1 cellular context compared by ENCODE assay signal in the genomic region with DNA sequence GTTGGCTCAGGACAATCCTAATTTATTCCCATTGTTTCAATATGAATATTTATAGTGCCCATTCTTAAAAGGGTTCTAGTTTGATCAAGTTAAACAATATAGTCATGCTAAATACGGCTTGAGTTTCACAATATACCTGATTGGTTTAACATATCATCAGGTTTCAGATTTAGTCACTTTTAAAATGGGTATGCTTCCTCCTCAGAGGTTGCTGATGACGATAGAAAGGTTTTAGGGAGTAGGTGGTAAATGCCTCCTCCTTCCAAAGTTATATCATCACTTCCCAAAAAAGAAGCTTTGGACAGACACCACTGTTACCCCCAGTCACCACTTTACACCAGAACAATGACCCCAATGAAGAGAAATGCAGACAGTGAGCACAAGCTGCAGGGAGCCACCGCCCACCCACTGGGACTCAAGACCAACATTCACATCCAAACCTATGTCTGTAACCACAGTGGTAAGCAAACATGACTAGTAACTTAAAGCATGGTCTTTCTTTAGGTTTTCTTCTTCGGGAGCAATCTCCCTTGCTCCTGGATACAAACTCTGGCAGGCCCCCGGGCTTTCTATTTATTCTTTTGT.
A peak's percentile ranks its signal among the peaks of the same experiment; 100 is the strongest.
TF ChIP-seq lines count a peak whose summit lies in the region.

No MANE protein-coding gene starts in this region.

TF ChIP-seq in GM12878, 131 proteins besides CTCF, POLR2A, EP300 and RAD21 (continued from another document and continues in another):
- TF ChIP-seq JUNB (IDR thresholded peaks at IDR 0.05) (peak; percentile 75), TAF1 (IDR thresholded peaks at IDR 0.05; ENCODE audit: borderline replicate concordance, low read depth, low read length) (no peak), TCF7 (IDR thresholded peaks at IDR 0.05; ENCODE audit: borderline replicate concordance) (no peak), NFYA (IDR thresholded peaks at IDR 0.05; ENCODE audit: borderline replicate concordance, low read depth, low read length) (no peak), TBL1XR1 (IDR thresholded peaks at IDR 0.05; ENCODE audit: low read depth, low read length) (no peak), SMARCA5 (IDR thresholded peaks at IDR 0.05) (no peak), RELA (IDR thresholded peaks at IDR 0.05; ENCODE audit: borderline replicate concordance, partially characterized antibody) (no peak), WRNIP1 (IDR thresholded peaks at IDR 0.05; ENCODE audit: borderline replicate concordance, low read depth, low read length) (no peak), ZNF622 (IDR thresholded peaks at IDR 0.05) (no peak), IRF4 (IDR thresholded peaks at IDR 0.05; ENCODE audit: low read depth, low read length) (no peak), RUNX3 (IDR thresholded peaks at IDR 0.05; ENCODE audit: low read length) (peak; percentile 74), ETV6 (conservative IDR thresholded peaks at IDR 0.05 in 1 of 2, IDR thresholded peaks at IDR 0.05 in 1 of 2; ENCODE audit: borderline replicate concordance in 1 of 2, low read depth in 1 of 2) (no peak), IKZF2 (IDR thresholded peaks at IDR 0.05) (peak; percentile 31 to 32; a peak in 2 of 4 replicates), CEBPB (IDR thresholded peaks at IDR 0.05; ENCODE audit: borderline replicate concordance in 1 of 2, low read depth in 2 of 2, low read length in 2 of 2) (no peak), MYB (IDR thresholded peaks at IDR 0.05; ENCODE audit: borderline replicate concordance, low read depth, low read length) (no peak), EGR1 (IDR thresholded peaks at IDR 0.05; ENCODE audit: borderline replicate concordance in 1 of 2, low read depth in 2 of 2, low read length in 2 of 2) (peak in 1 of 2 experiments; percentile 23; a peak in 1 of 3 replicates), IKZF1 (conservative IDR thresholded peaks at IDR 0.05) (peak; percentile 61), POLR2AphosphoS2 (IDR thresholded peaks at IDR 0.05; ENCODE audit: low read depth, low read length) (no peak), PML (IDR thresholded peaks at IDR 0.05; ENCODE audit: low read length) (no peak), DPF2 (IDR thresholded peaks at IDR 0.05) (peak; percentile 65; the same call in 1 of the 2 replicates), RB1 (IDR thresholded peaks at IDR 0.05; ENCODE audit: borderline replicate concordance) (no peak), NFXL1 (IDR thresholded peaks at IDR 0.05; ENCODE audit: borderline replicate concordance) (no peak), HCFC1 (IDR thresholded peaks at IDR 0.05; ENCODE audit: low read length) (no peak), YY1 (IDR thresholded peaks at IDR 0.05; ENCODE audit: low read depth, low read length) (no peak), ATF7 (IDR thresholded peaks at IDR 0.05; ENCODE audit: low read depth) (peak; percentile 39; the same call in 1 of the 2 replicates), HDAC6 (IDR thresholded peaks at IDR 0.05; ENCODE audit: unreplicated experiment) (no peak), CREM (IDR thresholded peaks at IDR 0.05; ENCODE audit: low read depth) (peak; percentile 28; the same call in 1 of the 2 replicates)
- TF ChIP-seq, protein P1, sequence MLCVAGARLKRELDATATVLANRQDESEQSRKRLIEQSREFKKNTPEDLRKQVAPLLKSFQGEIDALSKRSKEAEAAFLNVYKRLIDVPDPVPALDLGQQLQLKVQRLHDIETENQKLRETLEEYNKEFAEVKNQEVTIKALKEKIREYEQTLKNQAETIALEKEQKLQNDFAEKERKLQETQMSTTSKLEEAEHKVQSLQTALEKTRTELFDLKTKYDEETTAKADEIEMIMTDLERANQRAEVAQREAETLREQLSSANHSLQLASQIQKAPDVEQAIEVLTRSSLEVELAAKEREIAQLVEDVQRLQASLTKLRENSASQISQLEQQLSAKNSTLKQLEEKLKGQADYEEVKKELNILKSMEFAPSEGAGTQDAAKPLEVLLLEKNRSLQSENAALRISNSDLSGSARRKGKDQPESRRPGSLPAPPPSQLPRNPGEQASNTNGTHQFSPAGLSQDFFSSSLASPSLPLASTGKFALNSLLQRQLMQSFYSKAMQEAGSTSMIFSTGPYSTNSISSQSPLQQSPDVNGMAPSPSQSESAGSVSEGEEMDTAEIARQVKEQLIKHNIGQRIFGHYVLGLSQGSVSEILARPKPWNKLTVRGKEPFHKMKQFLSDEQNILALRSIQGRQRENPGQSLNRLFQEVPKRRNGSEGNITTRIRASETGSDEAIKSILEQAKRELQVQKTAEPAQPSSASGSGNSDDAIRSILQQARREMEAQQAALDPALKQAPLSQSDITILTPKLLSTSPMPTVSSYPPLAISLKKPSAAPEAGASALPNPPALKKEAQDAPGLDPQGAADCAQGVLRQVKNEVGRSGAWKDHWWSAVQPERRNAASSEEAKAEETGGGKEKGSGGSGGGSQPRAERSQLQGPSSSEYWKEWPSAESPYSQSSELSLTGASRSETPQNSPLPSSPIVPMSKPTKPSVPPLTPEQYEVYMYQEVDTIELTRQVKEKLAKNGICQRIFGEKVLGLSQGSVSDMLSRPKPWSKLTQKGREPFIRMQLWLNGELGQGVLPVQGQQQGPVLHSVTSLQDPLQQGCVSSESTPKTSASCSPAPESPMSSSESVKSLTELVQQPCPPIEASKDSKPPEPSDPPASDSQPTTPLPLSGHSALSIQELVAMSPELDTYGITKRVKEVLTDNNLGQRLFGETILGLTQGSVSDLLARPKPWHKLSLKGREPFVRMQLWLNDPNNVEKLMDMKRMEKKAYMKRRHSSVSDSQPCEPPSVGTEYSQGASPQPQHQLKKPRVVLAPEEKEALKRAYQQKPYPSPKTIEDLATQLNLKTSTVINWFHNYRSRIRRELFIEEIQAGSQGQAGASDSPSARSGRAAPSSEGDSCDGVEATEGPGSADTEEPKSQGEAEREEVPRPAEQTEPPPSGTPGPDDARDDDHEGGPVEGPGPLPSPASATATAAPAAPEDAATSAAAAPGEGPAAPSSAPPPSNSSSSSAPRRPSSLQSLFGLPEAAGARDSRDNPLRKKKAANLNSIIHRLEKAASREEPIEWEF (IDR thresholded peaks at IDR 0.05; ENCODE audit: insufficient replicate concordance, low read depth, low read length) = no peak
- TF ChIP-seq, protein P2, sequence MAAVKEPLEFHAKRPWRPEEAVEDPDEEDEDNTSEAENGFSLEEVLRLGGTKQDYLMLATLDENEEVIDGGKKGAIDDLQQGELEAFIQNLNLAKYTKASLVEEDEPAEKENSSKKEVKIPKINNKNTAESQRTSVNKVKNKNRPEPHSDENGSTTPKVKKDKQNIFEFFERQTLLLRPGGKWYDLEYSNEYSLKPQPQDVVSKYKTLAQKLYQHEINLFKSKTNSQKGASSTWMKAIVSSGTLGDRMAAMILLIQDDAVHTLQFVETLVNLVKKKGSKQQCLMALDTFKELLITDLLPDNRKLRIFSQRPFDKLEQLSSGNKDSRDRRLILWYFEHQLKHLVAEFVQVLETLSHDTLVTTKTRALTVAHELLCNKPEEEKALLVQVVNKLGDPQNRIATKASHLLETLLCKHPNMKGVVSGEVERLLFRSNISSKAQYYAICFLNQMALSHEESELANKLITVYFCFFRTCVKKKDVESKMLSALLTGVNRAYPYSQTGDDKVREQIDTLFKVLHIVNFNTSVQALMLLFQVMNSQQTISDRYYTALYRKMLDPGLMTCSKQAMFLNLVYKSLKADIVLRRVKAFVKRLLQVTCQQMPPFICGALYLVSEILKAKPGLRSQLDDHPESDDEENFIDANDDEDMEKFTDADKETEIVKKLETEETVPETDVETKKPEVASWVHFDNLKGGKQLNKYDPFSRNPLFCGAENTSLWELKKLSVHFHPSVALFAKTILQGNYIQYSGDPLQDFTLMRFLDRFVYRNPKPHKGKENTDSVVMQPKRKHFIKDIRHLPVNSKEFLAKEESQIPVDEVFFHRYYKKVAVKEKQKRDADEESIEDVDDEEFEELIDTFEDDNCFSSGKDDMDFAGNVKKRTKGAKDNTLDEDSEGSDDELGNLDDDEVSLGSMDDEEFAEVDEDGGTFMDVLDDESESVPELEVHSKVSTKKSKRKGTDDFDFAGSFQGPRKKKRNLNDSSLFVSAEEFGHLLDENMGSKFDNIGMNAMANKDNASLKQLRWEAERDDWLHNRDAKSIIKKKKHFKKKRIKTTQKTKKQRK (IDR thresholded peaks at IDR 0.05; ENCODE audit: low read depth, low read length) = no peak
- TF ChIP-seq, protein P3, sequence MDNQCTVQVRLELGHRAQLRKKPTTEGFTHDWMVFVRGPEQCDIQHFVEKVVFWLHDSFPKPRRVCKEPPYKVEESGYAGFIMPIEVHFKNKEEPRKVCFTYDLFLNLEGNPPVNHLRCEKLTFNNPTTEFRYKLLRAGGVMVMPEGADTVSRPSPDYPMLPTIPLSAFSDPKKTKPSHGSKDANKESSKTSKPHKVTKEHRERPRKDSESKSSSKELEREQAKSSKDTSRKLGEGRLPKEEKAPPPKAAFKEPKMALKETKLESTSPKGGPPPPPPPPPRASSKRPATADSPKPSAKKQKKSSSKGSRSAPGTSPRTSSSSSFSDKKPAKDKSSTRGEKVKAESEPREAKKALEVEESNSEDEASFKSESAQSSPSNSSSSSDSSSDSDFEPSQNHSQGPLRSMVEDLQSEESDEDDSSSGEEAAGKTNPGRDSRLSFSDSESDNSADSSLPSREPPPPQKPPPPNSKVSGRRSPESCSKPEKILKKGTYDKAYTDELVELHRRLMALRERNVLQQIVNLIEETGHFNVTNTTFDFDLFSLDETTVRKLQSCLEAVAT (IDR thresholded peaks at IDR 0.05) = no peak
- TF ChIP-seq, protein P4, sequence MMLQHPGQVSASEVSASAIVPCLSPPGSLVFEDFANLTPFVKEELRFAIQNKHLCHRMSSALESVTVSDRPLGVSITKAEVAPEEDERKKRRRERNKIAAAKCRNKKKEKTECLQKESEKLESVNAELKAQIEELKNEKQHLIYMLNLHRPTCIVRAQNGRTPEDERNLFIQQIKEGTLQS (IDR thresholded peaks at IDR 0.05; ENCODE audit: borderline replicate concordance, extremely low read depth, low read depth, low read length) = no peak
- TF ChIP-seq, protein P5, sequence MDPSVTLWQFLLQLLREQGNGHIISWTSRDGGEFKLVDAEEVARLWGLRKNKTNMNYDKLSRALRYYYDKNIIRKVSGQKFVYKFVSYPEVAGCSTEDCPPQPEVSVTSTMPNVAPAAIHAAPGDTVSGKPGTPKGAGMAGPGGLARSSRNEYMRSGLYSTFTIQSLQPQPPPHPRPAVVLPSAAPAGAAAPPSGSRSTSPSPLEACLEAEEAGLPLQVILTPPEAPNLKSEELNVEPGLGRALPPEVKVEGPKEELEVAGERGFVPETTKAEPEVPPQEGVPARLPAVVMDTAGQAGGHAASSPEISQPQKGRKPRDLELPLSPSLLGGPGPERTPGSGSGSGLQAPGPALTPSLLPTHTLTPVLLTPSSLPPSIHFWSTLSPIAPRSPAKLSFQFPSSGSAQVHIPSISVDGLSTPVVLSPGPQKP (IDR thresholded peaks at IDR 0.05; ENCODE audit: low read depth, low read length) = no peak
- TF ChIP-seq, protein P6, sequence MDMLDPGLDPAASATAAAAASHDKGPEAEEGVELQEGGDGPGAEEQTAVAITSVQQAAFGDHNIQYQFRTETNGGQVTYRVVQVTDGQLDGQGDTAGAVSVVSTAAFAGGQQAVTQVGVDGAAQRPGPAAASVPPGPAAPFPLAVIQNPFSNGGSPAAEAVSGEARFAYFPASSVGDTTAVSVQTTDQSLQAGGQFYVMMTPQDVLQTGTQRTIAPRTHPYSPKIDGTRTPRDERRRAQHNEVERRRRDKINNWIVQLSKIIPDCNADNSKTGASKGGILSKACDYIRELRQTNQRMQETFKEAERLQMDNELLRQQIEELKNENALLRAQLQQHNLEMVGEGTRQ (IDR thresholded peaks at IDR 0.05; ENCODE audit: borderline replicate concordance, low read depth, low read length) = no peak
- TF ChIP-seq, protein P7, sequence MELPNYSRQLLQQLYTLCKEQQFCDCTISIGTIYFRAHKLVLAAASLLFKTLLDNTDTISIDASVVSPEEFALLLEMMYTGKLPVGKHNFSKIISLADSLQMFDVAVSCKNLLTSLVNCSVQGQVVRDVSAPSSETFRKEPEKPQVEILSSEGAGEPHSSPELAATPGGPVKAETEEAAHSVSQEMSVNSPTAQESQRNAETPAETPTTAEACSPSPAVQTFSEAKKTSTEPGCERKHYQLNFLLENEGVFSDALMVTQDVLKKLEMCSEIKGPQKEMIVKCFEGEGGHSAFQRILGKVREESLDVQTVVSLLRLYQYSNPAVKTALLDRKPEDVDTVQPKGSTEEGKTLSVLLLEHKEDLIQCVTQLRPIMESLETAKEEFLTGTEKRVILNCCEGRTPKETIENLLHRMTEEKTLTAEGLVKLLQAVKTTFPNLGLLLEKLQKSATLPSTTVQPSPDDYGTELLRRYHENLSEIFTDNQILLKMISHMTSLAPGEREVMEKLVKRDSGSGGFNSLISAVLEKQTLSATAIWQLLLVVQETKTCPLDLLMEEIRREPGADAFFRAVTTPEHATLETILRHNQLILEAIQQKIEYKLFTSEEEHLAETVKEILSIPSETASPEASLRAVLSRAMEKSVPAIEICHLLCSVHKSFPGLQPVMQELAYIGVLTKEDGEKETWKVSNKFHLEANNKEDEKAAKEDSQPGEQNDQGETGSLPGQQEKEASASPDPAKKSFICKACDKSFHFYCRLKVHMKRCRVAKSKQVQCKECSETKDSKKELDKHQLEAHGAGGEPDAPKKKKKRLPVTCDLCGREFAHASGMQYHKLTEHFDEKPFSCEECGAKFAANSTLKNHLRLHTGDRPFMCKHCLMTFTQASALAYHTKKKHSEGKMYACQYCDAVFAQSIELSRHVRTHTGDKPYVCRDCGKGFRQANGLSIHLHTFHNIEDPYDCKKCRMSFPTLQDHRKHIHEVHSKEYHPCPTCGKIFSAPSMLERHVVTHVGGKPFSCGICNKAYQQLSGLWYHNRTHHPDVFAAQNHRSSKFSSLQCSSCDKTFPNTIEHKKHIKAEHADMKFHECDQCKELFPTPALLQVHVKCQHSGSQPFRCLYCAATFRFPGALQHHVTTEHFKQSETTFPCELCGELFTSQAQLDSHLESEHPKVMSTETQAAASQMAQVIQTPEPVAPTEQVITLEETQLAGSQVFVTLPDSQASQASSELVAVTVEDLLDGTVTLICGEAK (IDR thresholded peaks at IDR 0.05; ENCODE audit: borderline replicate concordance) = no peak
- TF ChIP-seq, protein P8, sequence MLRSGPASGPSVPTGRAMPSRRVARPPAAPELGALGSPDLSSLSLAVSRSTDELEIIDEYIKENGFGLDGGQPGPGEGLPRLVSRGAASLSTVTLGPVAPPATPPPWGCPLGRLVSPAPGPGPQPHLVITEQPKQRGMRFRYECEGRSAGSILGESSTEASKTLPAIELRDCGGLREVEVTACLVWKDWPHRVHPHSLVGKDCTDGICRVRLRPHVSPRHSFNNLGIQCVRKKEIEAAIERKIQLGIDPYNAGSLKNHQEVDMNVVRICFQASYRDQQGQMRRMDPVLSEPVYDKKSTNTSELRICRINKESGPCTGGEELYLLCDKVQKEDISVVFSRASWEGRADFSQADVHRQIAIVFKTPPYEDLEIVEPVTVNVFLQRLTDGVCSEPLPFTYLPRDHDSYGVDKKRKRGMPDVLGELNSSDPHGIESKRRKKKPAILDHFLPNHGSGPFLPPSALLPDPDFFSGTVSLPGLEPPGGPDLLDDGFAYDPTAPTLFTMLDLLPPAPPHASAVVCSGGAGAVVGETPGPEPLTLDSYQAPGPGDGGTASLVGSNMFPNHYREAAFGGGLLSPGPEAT (IDR thresholded peaks at IDR 0.05; ENCODE audit: low read depth) = no peak
- TF ChIP-seq, protein P9, sequence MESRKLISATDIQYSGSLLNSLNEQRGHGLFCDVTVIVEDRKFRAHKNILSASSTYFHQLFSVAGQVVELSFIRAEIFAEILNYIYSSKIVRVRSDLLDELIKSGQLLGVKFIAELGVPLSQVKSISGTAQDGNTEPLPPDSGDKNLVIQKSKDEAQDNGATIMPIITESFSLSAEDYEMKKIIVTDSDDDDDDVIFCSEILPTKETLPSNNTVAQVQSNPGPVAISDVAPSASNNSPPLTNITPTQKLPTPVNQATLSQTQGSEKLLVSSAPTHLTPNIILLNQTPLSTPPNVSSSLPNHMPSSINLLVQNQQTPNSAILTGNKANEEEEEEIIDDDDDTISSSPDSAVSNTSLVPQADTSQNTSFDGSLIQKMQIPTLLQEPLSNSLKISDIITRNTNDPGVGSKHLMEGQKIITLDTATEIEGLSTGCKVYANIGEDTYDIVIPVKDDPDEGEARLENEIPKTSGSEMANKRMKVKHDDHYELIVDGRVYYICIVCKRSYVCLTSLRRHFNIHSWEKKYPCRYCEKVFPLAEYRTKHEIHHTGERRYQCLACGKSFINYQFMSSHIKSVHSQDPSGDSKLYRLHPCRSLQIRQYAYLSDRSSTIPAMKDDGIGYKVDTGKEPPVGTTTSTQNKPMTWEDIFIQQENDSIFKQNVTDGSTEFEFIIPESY (IDR thresholded peaks at IDR 0.05) = no peak
